ENCODE assay signal across 12 cellular contexts in genomic region chr20:58073945-58074920, GRCh38.
A peak's percentile ranks its signal among the peaks of the same experiment; 100 is the strongest.
DNase-seq lines count a peak whose midpoint lies in the region; ATAC-seq and TF ChIP-seq lines count a peak whose summit lies in the region.
"Had no signal": no experiment of that assay in that cellular context is flagged by ENCODE, and none has a peak within 500 bp of the region (broad histone marks: within the 10 kb centered on the region; RNA-seq: fewer than 3 reads in every experiment).

No MANE protein-coding gene starts in this region.

- H3K4me1 Mint-ChIP-seq in endothelial cell (ENCODE audit: unreplicated experiment), result peaks cover 42% of the 10 kb centered on the region
- peaks cover 5% of the 10 kb centered on the region for H3K4me1 Mint-ChIP-seq in CD4-positive, alpha-beta T cell (ENCODE audit: low read depth)

- TF ChIP-seq CTCF in endothelial cell (IDR thresholded peaks at IDR 0.05; ENCODE audit: unreplicated experiment) (no peak), osteoblast (IDR thresholded peaks at IDR 0.05; ENCODE audit: extremely low read depth, low read depth, low read length) (no peak), GM13976 (IDR thresholded peaks at IDR 0.05; ENCODE audit: borderline replicate concordance, control extremely low read depth, extremely low read depth, insufficient read depth, missing control alignments) (no peak)
- no peak for TF ChIP-seq CTCF in CD4-positive, alpha-beta T cell (IDR thresholded peaks at IDR 0.05)

- DNase-seq in MG63 (peak; percentile 86), endothelial cell (ENCODE audit: low spot score) (no peak), osteoblast (ENCODE audit: insufficient read length, low spot score, missing footprints) (peak; percentile 95), GM13976 (ENCODE audit: low spot score) (no peak), NCI-H2081 treated with DMSO at 0.1 percent for 48 hours (lab: John Stamatoyannopoulos, UW) (no peak)
- DNase-seq in CD4-positive, alpha-beta T cell, result no peak
- DNase-seq: COR-L47, NCI-H510A had no signal

- no peaks in the 10 kb centered on the region for H3K27me3 ChIP-seq in BLaER1 treated with 17β-estradiol and CSF1 and Interleukin-3, amounts not matched to agents 10 nM and 100 nM
- H3K27me3 ChIP-seq in MG63, result no peaks in the 10 kb centered on the region
- peaks cover 2% of the 10 kb centered on the region for H3K27me3 ChIP-seq in osteoblast (ENCODE audit: insufficient read depth, low read length)
- H3K27me3 ChIP-seq in CD4-positive, alpha-beta T cell (ENCODE audit: control insufficient read depth, insufficient read depth, low read length), result no peaks in the 10 kb centered on the region
- H3K27me3 ChIP-seq: ascending aorta had no signal

- H4K20me1 ChIP-seq in BLaER1 treated with 17β-estradiol and CSF1 and Interleukin-3, amounts not matched to agents 10 nM and 100 nM, result no peaks in the 10 kb centered on the region
- no peaks in the 10 kb centered on the region for H4K20me1 ChIP-seq in osteoblast (ENCODE audit: insufficient read depth, low read length)

- intact Hi-C loops in CD4-positive, alpha-beta T cell (cut with DNase I, micrococcal nuclease), result no loop called here

- no peak for ATAC-seq in CD4-positive, alpha-beta T cell (ENCODE audit: poor library complexity)
- no peak for ATAC-seq in HG03565 (IDR thresholded peaks at IDR 0.05; ENCODE audit: unreplicated experiment)

- H3K36me3 Mint-ChIP-seq in endothelial cell (ENCODE audit: low read depth, unreplicated experiment), result peaks cover 22% of the 10 kb centered on the region
- no peaks in the 10 kb centered on the region for H3K36me3 Mint-ChIP-seq in CD4-positive, alpha-beta T cell (ENCODE audit: low read depth)

- peaks cover 13% of the 10 kb centered on the region for H3K27me3 Mint-ChIP-seq in endothelial cell (ENCODE audit: unreplicated experiment)
- peaks cover 35% of the 10 kb centered on the region for H3K27me3 Mint-ChIP-seq in CD4-positive, alpha-beta T cell

- peak overlapping the region; percentile 71 to 87 (median 82) for H3K4me2 ChIP-seq in BLaER1 treated with 17β-estradiol and CSF1 and Interleukin-3, amounts not matched to agents 10 nM and 100 nM
- H3K4me2 ChIP-seq in osteoblast (ENCODE audit: insufficient read depth, low read length), result no peak overlapping the region

- peaks cover 5% of the 10 kb centered on the region for H3K9me3 Mint-ChIP-seq in endothelial cell (ENCODE audit: unreplicated experiment)
- H3K9me3 Mint-ChIP-seq in CD4-positive, alpha-beta T cell, result no peaks in the 10 kb centered on the region

- H3K4me3 Mint-ChIP-seq in endothelial cell (ENCODE audit: unreplicated experiment), result peak overlapping the region; percentile 14
- no peak overlapping the region for H3K4me3 Mint-ChIP-seq in CD4-positive, alpha-beta T cell

- peak overlapping the region in 8 of 11 experiments; percentile 48 to 72 (median 68); a peak in 13 of 22 replicates for H3K9ac ChIP-seq in BLaER1 treated with 17β-estradiol and CSF1 and Interleukin-3, amounts not matched to agents 10 nM and 100 nM

- H3K27ac ChIP-seq in BLaER1 treated with 17β-estradiol and CSF1 and Interleukin-3, amounts not matched to agents 10 nM and 100 nM, result peak overlapping the region in 10 of 11 experiments; percentile 5 to 81 (median 78); a peak in 18 of 22 replicates
- no peak overlapping the region for H3K27ac ChIP-seq in osteoblast (ENCODE audit: low read depth, low read length)
- H3K27ac ChIP-seq in CD4-positive, alpha-beta T cell (ENCODE audit: low read depth, low read length), result no peak overlapping the region
- H3K27ac ChIP-seq: ascending aorta, epithelial cell of prostate had no signal

- no peaks in the 10 kb centered on the region for H3K36me3 ChIP-seq in BLaER1 treated with 17β-estradiol and CSF1 and Interleukin-3, amounts not matched to agents 10 nM and 100 nM
- H3K36me3 ChIP-seq in MG63 (no peaks in the 10 kb centered on the region), osteoblast (ENCODE audit: insufficient read depth, low read length) (no peaks in the 10 kb centered on the region)
- H3K36me3 ChIP-seq: ascending aorta had no signal

- in situ Hi-C loops in GM13976 (cut with MboI; ENCODE audit: low sequenced_read_pairs, unreplicated experiment), result no loop called here

- H3K9me3 ChIP-seq in BLaER1 treated with 17β-estradiol and CSF1 and Interleukin-3, amounts not matched to agents 10 nM and 100 nM (replicated peaks in 1 of 11), result peaks cover 0 to 4% (median 0%) of the 10 kb centered on the region in 11 experiments; a peak in 1 of 22 replicates
- H3K9me3 ChIP-seq in MG63 (no peaks in the 10 kb centered on the region; the same call in 1 of the 2 replicates), osteoblast (ENCODE audit: low read depth, low read length) (no peaks in the 10 kb centered on the region)
- H3K9me3 ChIP-seq in CD4-positive, alpha-beta T cell (ENCODE audit: control insufficient read depth, low read length), result no peaks in the 10 kb centered on the region
- H3K9me3 ChIP-seq: ascending aorta had no signal

- peak overlapping the region in 7 of 10 experiments; percentile 15 to 65 (median 52); a peak in 11 of 20 replicates for H3K4me3 ChIP-seq in BLaER1 treated with 17β-estradiol and CSF1 and Interleukin-3, amounts not matched to agents 10 nM and 100 nM
- no peak overlapping the region for H3K4me3 ChIP-seq in MG63
- no peak overlapping the region for H3K4me3 ChIP-seq in osteoblast (ENCODE audit: insufficient read depth, low read length)
- H3K4me3 ChIP-seq: ascending aorta had no signal

- CTCF ChIA-PET in CD4-positive, alpha-beta T cell (lab: Charles Lee), result no interaction called here

- POLR2A ChIA-PET in CD4-positive, alpha-beta T cell (lab: Charles Lee), result no interaction called here

- H3K79me2 ChIP-seq in osteoblast (ENCODE audit: insufficient read depth, low read length), result no peaks in the 10 kb centered on the region

- peak overlapping the region; percentile 84 for H3K27ac Mint-ChIP-seq in endothelial cell (ENCODE audit: unreplicated experiment)
- no peak overlapping the region for H3K27ac Mint-ChIP-seq in CD4-positive, alpha-beta T cell

- peak overlapping the region; percentile 48 for H2AFZ ChIP-seq in osteoblast (ENCODE audit: low read length)

- peaks cover 25 to 34% (median 31%) of the 10 kb centered on the region in 10 experiments for H3K4me1 ChIP-seq in BLaER1 treated with 17β-estradiol and CSF1 and Interleukin-3, amounts not matched to agents 10 nM and 100 nM
- H3K4me1 ChIP-seq in osteoblast (ENCODE audit: insufficient read depth, low read length), result peaks cover 17% of the 10 kb centered on the region

Comparison
In these comparisons a context has a peak if more than half of its experiments do, and no peak if none do; other contexts are left out.
1. H3K27ac ChIP-seq: peak in BLaER1 treated with 17β-estradiol and CSF1 and Interleukin-3, amounts not matched to agents 10 nM and 100 nM (10 of 11); none in osteoblast (single experiment) and CD4-positive, alpha-beta T cell (single experiment).
2. H3K4me3 ChIP-seq: peak in BLaER1 treated with 17β-estradiol and CSF1 and Interleukin-3, amounts not matched to agents 10 nM and 100 nM (7 of 10); none in MG63 (single experiment) and osteoblast (single experiment).
3. DNase-seq: peak in MG63 (single experiment) and osteoblast (single experiment); none in endothelial cell (single experiment), CD4-positive, alpha-beta T cell (0 of 10), GM13976 (single experiment) and NCI-H2081 treated with DMSO at 0.1 percent for 48 hours (single experiment).